Comparison of ENCODE assay signal across 6 cellular contexts in genomic region chr6:31972709-31973350, GRCh38. TPM values are rescaled to one million over a fixed set of nuclear protein-coding genes. Genes with fewer than 3 reads are reported as not detected.
DNase-seq lines count a peak whose midpoint lies in the region; ATAC-seq and TF ChIP-seq lines count a peak whose summit lies in the region.

No MANE protein-coding gene starts in this region.

- peak overlapping the region; percentile 95 for H3K4me3 Mint-ChIP-seq in activated CD4-positive, alpha-beta memory T cell treated with anti-CD3 and anti-CD28 coated beads for 36 hours

- no peaks in the 10 kb centered on the region for H3K27me3 ChIP-seq in left lung

- TF ChIP-seq POLR2A in GM18505 (IDR thresholded peaks at IDR 0.05; ENCODE audit: borderline replicate concordance, extremely low read depth, insufficient read depth, insufficient read length): no peak

- peak; percentile 23 for DNase-seq in GM20000 (ENCODE audit: low spot score)
- DNase-seq in activated CD4-positive, alpha-beta memory T cell treated with anti-CD3 and anti-CD28 coated beads for 36 hours: peak; percentile 57
- DNase-seq in left lung: no peak
- no peak for DNase-seq in hippocampal formation (lab: John Stamatoyannopoulos, UW)

- no peaks in the 10 kb centered on the region for H3K27me3 Mint-ChIP-seq in activated CD4-positive, alpha-beta memory T cell treated with anti-CD3 and anti-CD28 coated beads for 36 hours

- peaks cover 39% of the 10 kb centered on the region for H3K4me1 Mint-ChIP-seq in activated CD4-positive, alpha-beta memory T cell treated with anti-CD3 and anti-CD28 coated beads for 36 hours (ENCODE audit: low read depth)

- H3K36me3 ChIP-seq in left lung: peaks cover 0 to 27% of the 10 kb centered on the region in 2 donors

- intact Hi-C loops in activated CD4-positive, alpha-beta memory T cell treated with anti-CD3 and anti-CD28 coated beads for 36 hours (cut with micrococcal nuclease): loop anchor here (1.0 to 10.0 kb wide), 4 partner anchors 14 to 1002 kb away; partner anchors contain the start of genes AGPAT1, CLIC1, RNF5 and SKIC2
- intact Hi-C loops in left lung (cut with DNase I): no loop called here

- peak overlapping the region; percentile 100 for H3K27ac Mint-ChIP-seq in activated CD4-positive, alpha-beta memory T cell treated with anti-CD3 and anti-CD28 coated beads for 36 hours

- peak overlapping the region; percentile 95 to 98 for H3K27ac ChIP-seq in left lung

- TF ChIP-seq CTCF in GM20000 (IDR thresholded peaks at IDR 0.05; ENCODE audit: extremely low read depth, missing control alignments) (no peak), left lung (IDR thresholded peaks at IDR 0.05) (no peak)

- peaks cover 22% of the 10 kb centered on the region for H3K36me3 Mint-ChIP-seq in activated CD4-positive, alpha-beta memory T cell treated with anti-CD3 and anti-CD28 coated beads for 36 hours

- CTCF ChIA-PET in activated CD4-positive, alpha-beta memory T cell treated with anti-CD3 and anti-CD28 coated beads for 36 hours (lab: Charles Lee): interaction anchor here (0.9 to 1.8 kb wide), 3 partner anchors 14 to 20 kb away, joined by 3 to 7 read pairs (median 3); partner anchors contain the start of genes NELFE and SKIC2

- H3K9me3 ChIP-seq in left lung: no peaks in the 10 kb centered on the region

- H3K4me1 ChIP-seq in left lung: peaks cover 21 to 38% of the 10 kb centered on the region in 2 donors

- peak overlapping the region; percentile 80 to 85 for H3K4me3 ChIP-seq in left lung

- H3K9me3 Mint-ChIP-seq in activated CD4-positive, alpha-beta memory T cell treated with anti-CD3 and anti-CD28 coated beads for 36 hours: no peaks in the 10 kb centered on the region

- peak; percentile 24 for ATAC-seq in left lung
- no peak for ATAC-seq in GM18498 (IDR thresholded peaks at IDR 0.05; ENCODE audit: unreplicated experiment)
- no peak for ATAC-seq in GM18505 (IDR thresholded peaks at IDR 0.05; ENCODE audit: unreplicated experiment)

- POLR2A ChIA-PET in activated CD4-positive, alpha-beta memory T cell treated with anti-CD3 and anti-CD28 coated beads for 36 hours (lab: Charles Lee): interaction anchor here (1.2 to 4.2 kb wide), 3 partner anchors 14 to 431 kb away, joined by 3 to 39 read pairs (median 8); partner anchors contain the start of genes DDX39B, EHMT2, NELFE and SKIC2

RNA-seq across cellular contexts. Expression of gene DXO, which starts 0.9 kb away (rescaled TPM):
- 10 to 100 TPM; 10.8 to 12.3 TPM for total RNA-seq in activated CD4-positive, alpha-beta memory T cell treated with anti-CD3 and anti-CD28 coated beads for 36 hours
- 10 to 100 TPM; 16.2 to 17.8 TPM for total RNA-seq in left lung

RNA-seq across cellular contexts. Expression of gene C4A, which starts 9.0 kb away (rescaled TPM):
- 1 to 10 TPM; 4.5 to 4.8 TPM for total RNA-seq in activated CD4-positive, alpha-beta memory T cell treated with anti-CD3 and anti-CD28 coated beads for 36 hours
- 100 to 1,000 TPM in 1 of 2 donors, 10 to 100 TPM in 1; 95.5 to 124 TPM for total RNA-seq in left lung

RNA-seq across cellular contexts. Expression of gene SKIC2, which starts 13.9 kb away (rescaled TPM):
- total RNA-seq in activated CD4-positive, alpha-beta memory T cell treated with anti-CD3 and anti-CD28 coated beads for 36 hours: 100 to 1,000 TPM in 1 of 2 experiments, 10 to 100 TPM in 1; 95.7 to 101 TPM
- total RNA-seq in left lung: 10 to 100 TPM; 65.4 to 67.9 TPM

RNA-seq across cellular contexts. Expression of gene NELFE, which starts 14.1 kb away (rescaled TPM):
- 10 to 100 TPM; 87.1 to 89.0 TPM for total RNA-seq in activated CD4-positive, alpha-beta memory T cell treated with anti-CD3 and anti-CD28 coated beads for 36 hours
- 10 to 100 TPM; 42.9 to 56.2 TPM for total RNA-seq in left lung

RNA-seq across cellular contexts. Expression of gene CFB, which starts 26.9 kb away (rescaled TPM):
- total RNA-seq in activated CD4-positive, alpha-beta memory T cell treated with anti-CD3 and anti-CD28 coated beads for 36 hours: under 1 TPM; 0.76 to 0.82 TPM
- total RNA-seq in left lung: 100 to 1,000 TPM in 1 of 2 donors, 10 to 100 TPM in 1; 69.1 to 131 TPM

Comparison
In these comparisons a context has a peak if more than half of its experiments do, and no peak if none do; other contexts are left out.
1. DNase-seq: peak in GM20000 (single experiment) and activated CD4-positive, alpha-beta memory T cell treated with anti-CD3 and anti-CD28 coated beads for 36 hours (single experiment); none in left lung (0 of 2) and hippocampal formation (0 of 2).
2. RNA of gene C4A, which starts 9.0 kb away (total RNA-seq): 95.5 to 124 TPM in left lung; 4.5 to 4.8 TPM in activated CD4-positive, alpha-beta memory T cell treated with anti-CD3 and anti-CD28 coated beads for 36 hours; every median in the first group is over 10 times any median in the second.